In genomic region chr16:87948119-87948545, GRCh38 we compare ENCODE assay signal across 1 cellular context.
TF ChIP-seq lines count a peak whose summit lies in the region.

No MANE protein-coding gene starts in this region.

TF ChIP-seq in WTC11, 78 proteins besides CTCF, POLR2A, EP300 and RAD21 (continued from another document):
- TF ChIP-seq NR2C2 (CRISPR knock-in tag; IDR thresholded peaks at IDR 0.05) = no peak
- no peak for TF ChIP-seq TCF7 (CRISPR knock-in tag; IDR thresholded peaks at IDR 0.05; ENCODE audit: low read depth)
- TF ChIP-seq RELA (CRISPR knock-in tag; IDR thresholded peaks at IDR 0.05; ENCODE audit: borderline replicate concordance) = no peak
- no peak for TF ChIP-seq GRHL2 (CRISPR knock-in tag; IDR thresholded peaks at IDR 0.05; ENCODE audit: insufficient replicate concordance, severe bottlenecking)
- TF ChIP-seq ETV6 (CRISPR knock-in tag; IDR thresholded peaks at IDR 0.05) = no peak
- TF ChIP-seq NR3C1 (CRISPR knock-in tag; conservative IDR thresholded peaks at IDR 0.05; ENCODE audit: low read depth) = no peak
- TF ChIP-seq ATF6 (CRISPR knock-in tag; IDR thresholded peaks at IDR 0.05) = no peak
- TF ChIP-seq, protein P1, sequence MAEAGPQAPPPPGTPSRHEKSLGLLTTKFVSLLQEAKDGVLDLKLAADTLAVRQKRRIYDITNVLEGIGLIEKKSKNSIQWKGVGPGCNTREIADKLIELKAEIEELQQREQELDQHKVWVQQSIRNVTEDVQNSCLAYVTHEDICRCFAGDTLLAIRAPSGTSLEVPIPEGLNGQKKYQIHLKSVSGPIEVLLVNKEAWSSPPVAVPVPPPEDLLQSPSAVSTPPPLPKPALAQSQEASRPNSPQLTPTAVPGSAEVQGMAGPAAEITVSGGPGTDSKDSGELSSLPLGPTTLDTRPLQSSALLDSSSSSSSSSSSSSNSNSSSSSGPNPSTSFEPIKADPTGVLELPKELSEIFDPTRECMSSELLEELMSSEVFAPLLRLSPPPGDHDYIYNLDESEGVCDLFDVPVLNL (CRISPR knock-in tag; IDR thresholded peaks at IDR 0.05; ENCODE audit: borderline replicate concordance, low read depth) = no peak
